In genomic region chr6:18025591-18025990, GRCh38 we compare ENCODE assay signal across 19 cellular contexts. TPM values are rescaled to one million over a fixed set of nuclear protein-coding genes. Genes with fewer than 3 reads are reported as not detected.
DNase-seq lines count a peak whose midpoint lies in the region; ATAC-seq and TF ChIP-seq lines count a peak whose summit lies in the region.
"Had no signal": no experiment of that assay in that cellular context is flagged by ENCODE, and none has a peak within 500 bp of the region (broad histone marks: within the 10 kb centered on the region; RNA-seq: fewer than 3 reads in every experiment).

No MANE protein-coding gene starts in this region.

- H3K9me2 ChIP-seq in GM23248 (ENCODE audit: insufficient read depth), result no peaks in the 10 kb centered on the region

- peaks cover 24% of the 10 kb centered on the region for H3K4me1 Mint-ChIP-seq in neural crest cell
- H3K4me1 Mint-ChIP-seq in activated T-cell treated with anti-CD3 and anti-CD28 coated beads, Interleukin-2, amount 50 U/mL, for 24 hours (ENCODE audit: low read depth), result no peaks in the 10 kb centered on the region

- in situ Hi-C loops in GM23248 (cut with MboI), result no loop called here

- H3K79me2 ChIP-seq in GM23248 (ENCODE audit: insufficient read depth), result no peaks in the 10 kb centered on the region

- H3K27me3 Mint-ChIP-seq in neural crest cell (ENCODE audit: low read depth), result no peaks in the 10 kb centered on the region
- peaks cover 22% of the 10 kb centered on the region for H3K27me3 Mint-ChIP-seq in activated T-cell treated with anti-CD3 and anti-CD28 coated beads, Interleukin-2, amount 50 U/mL, for 24 hours

- peaks cover 3% of the 10 kb centered on the region for H3K36me3 Mint-ChIP-seq in neural crest cell (ENCODE audit: low read depth)
- H3K36me3 Mint-ChIP-seq in activated T-cell treated with anti-CD3 and anti-CD28 coated beads, Interleukin-2, amount 50 U/mL, for 24 hours (ENCODE audit: low read depth), result no peaks in the 10 kb centered on the region

- H3K9me3 Mint-ChIP-seq in neural crest cell, result no peaks in the 10 kb centered on the region
- H3K9me3 Mint-ChIP-seq in activated T-cell treated with anti-CD3 and anti-CD28 coated beads, Interleukin-2, amount 50 U/mL, for 24 hours, result no peaks in the 10 kb centered on the region
- H3K9me3 Mint-ChIP-seq: CD4-positive, alpha-beta T cell had no signal

- H3K27ac Mint-ChIP-seq in neural crest cell (ENCODE audit: unreplicated experiment), result peak overlapping the region; percentile 5
- no peak overlapping the region for H3K27ac Mint-ChIP-seq in activated T-cell treated with anti-CD3 and anti-CD28 coated beads, Interleukin-2, amount 50 U/mL, for 24 hours
- H3K27ac Mint-ChIP-seq: CD4-positive, alpha-beta T cell had no signal

- peaks cover 14% of the 10 kb centered on the region for H3K4me1 ChIP-seq in GM23248 (ENCODE audit: insufficient read depth)

- ATAC-seq in GM18498 (IDR thresholded peaks at IDR 0.05; ENCODE audit: unreplicated experiment), result no peak
- ATAC-seq: K562, Right ventricle myocardium inferior had no signal

- H3K27ac ChIP-seq in GM23248, result no peak overlapping the region
- H3K27ac ChIP-seq: BLaER1 had no signal

- no peaks in the 10 kb centered on the region for H4K20me1 ChIP-seq in GM23248 (ENCODE audit: insufficient read depth)
- H4K20me1 ChIP-seq: BLaER1 had no signal

- H3F3A ChIP-seq in GM23248 (ENCODE audit: insufficient read depth), result 0 out of 2 replicates have a peak, but pooled peaks cover 6% of the 10 kb centered on the region

- H3K9ac ChIP-seq in GM23248, result no peak overlapping the region
- H3K9ac ChIP-seq: BLaER1 had no signal

- no peaks in the 10 kb centered on the region for H3K9me3 ChIP-seq in GM23248 (ENCODE audit: low read depth)
- H3K9me3 ChIP-seq: MG63 had no signal

- no peak overlapping the region for H3K4me2 ChIP-seq in GM23248 (ENCODE audit: unreplicated experiment)
- H3K4me2 ChIP-seq: BLaER1 had no signal

- H3K27me3 ChIP-seq in GM23248 (replicated peaks; ENCODE audit: insufficient read depth), result no peaks in the 10 kb centered on the region
- H3K27me3 ChIP-seq: BLaER1, MG63 had no signal

- no peak overlapping the region for H3K4me3 Mint-ChIP-seq in neural crest cell
- H3K4me3 Mint-ChIP-seq in activated T-cell treated with anti-CD3 and anti-CD28 coated beads, Interleukin-2, amount 50 U/mL, for 24 hours, result no peak overlapping the region
- H3K4me3 Mint-ChIP-seq: CD4-positive, alpha-beta T cell had no signal

- TF ChIP-seq CTCF in epithelial cell of esophagus (IDR thresholded peaks at IDR 0.05; ENCODE audit: insufficient read depth, low read depth, low read length, missing control alignments) (no peak), neural crest cell (conservative IDR thresholded peaks at IDR 0.05) (no peak)

- no peak overlapping the region for H2AFZ ChIP-seq in GM23248

- DNase-seq in GM23248 (peak; percentile 34), epithelial cell of esophagus (ENCODE audit: low read depth) (peak; percentile 49), neural crest cell (ENCODE audit: low read depth, low spot score) (no peak), NK-92 (lab: John Stamatoyannopoulos, UW; ENCODE audit: unreplicated experiment) (no peak), NCI-H2227 treated with DMSO at 0.1 percent for 48 hours (lab: John Stamatoyannopoulos, UW) (no peak)
- no peak for DNase-seq in activated T-cell treated with anti-CD3 and anti-CD28 coated beads, Interleukin-2, amount 50 U/mL, for 24 hours
- DNase-seq: CD4-positive, alpha-beta T cell; COR-L47; DMS 273 treated with DMSO at 0.1 percent for 48 hours; DMS79 treated with DMSO at 0.1 percent for 48 hours; MG63; NCI-H1417; NCI-H187; NCI-H446 treated with DMSO at 0.1 percent for 48 hours; NCI-H526 treated with DMSO at 0.1 percent for 48 hours had no signal

- WGBS in GM23248 (ENCODE audit: low coverage in 1 of 2, low lambda C conversion rate in 2 of 2, missing lambda C conversion rate in 2 of 2), 2 experiments, result 92 to 93% methylated on average over 6 of the region's 6 CpGs

- no peak overlapping the region for H3K4me3 ChIP-seq in GM23248
- H3K4me3 ChIP-seq in epithelial cell of esophagus (ENCODE audit: low read length), result no peak overlapping the region
- H3K4me3 ChIP-seq: BLaER1, K562, MG63 had no signal

- no peaks in the 10 kb centered on the region for H3K36me3 ChIP-seq in GM23248 (ENCODE audit: low read depth)
- H3K36me3 ChIP-seq: BLaER1, MG63 had no signal

RNA-seq across cellular contexts. Expression of gene KIF13A, which starts 38.2 kb away (rescaled TPM):
- 46.0 and 47.3 TPM in 2 replicates for total RNA-seq in GM23248 (2014; rRNA removed; shearing (Covaris generic))
- 5.0 and 7.4 TPM in 2 replicates for polyA plus RNA-seq in GM23248 (2016; fragmentation: Nextera tagmentation; extraction: Ambion mirVana)
- total RNA-seq in neural crest cell, result 34.4 TPM in 2 replicates

Comparison
In these comparisons a context has a peak if more than half of its experiments do, and no peak if none do; other contexts are left out.
1. DNase-seq: peak in GM23248 (single experiment) and epithelial cell of esophagus (single experiment); none in neural crest cell (single experiment), NK-92 (single experiment), activated T-cell treated with anti-CD3 and anti-CD28 coated beads, Interleukin-2, amount 50 U/mL, for 24 hours (single experiment) and NCI-H2227 treated with DMSO at 0.1 percent for 48 hours (single experiment).